Comparison of ENCODE assay signal across 18 cellular contexts in genomic region chr1:11564237-11564636, GRCh38.
DNase-seq lines count a peak whose midpoint lies in the region; ATAC-seq and TF ChIP-seq lines count a peak whose summit lies in the region.
"Had no signal": no experiment of that assay in that cellular context is flagged by ENCODE, and none has a peak within 500 bp of the region (broad histone marks: within the 10 kb centered on the region; RNA-seq: fewer than 3 reads in every experiment).

No MANE protein-coding gene starts in this region.

- H3K27me3 ChIP-seq in DOHH2 (ENCODE audit: control insufficient read depth, low read length) (no peaks in the 10 kb centered on the region), HUES6 (ENCODE audit: control insufficient read depth, insufficient read depth, low read length) (no peaks in the 10 kb centered on the region), SU-DHL-6 (ENCODE audit: low read length) (no peaks in the 10 kb centered on the region)

- H3K9ac ChIP-seq in HUES6 (ENCODE audit: low read length) (peak overlapping the region; percentile 20), SU-DHL-6 (ENCODE audit: low read length) (peak overlapping the region; percentile 11; the same call in 1 of the 2 replicates)

- WGBS in mesodermal cell (ENCODE audit: insufficient coverage in 2 of 2), 2 experiments, result 76 to 79% methylated on average over 5 of the region's 5 CpGs

- no peak for DNase-seq in stimulated activated naive CD4-positive, alpha-beta T cell (lab: John Stamatoyannopoulos, UW)
- DNase-seq in NK-92 treated with Interleukin-12 subunit alpha and Interleukin-12 subunit beta, amount 100 ng/mL, for 24 hours (lab: John Stamatoyannopoulos, UW), result no peak
- DNase-seq: activated effector memory CD4-positive, alpha-beta T cell treated with anti-CD3 and anti-CD28 coated beads, Interleukin-2, amount 50 U/mL, for 16 hours; activated naive CD8-positive, alpha-beta T cell treated with anti-CD3 and anti-CD28 coated beads, Interleukin-2, amount 50 U/mL, for 24 hours; CD8-positive, alpha-beta T cell; heart left ventricle; NCI-H446; occipital lobe; PC-9; stimulated activated CD4-positive, alpha-beta T cell treated with anti-CD3 and anti-CD28 coated beads, Interleukin-2, amount 100 ng/mL, for 24 hours had no signal

- H3K27ac ChIP-seq in DOHH2 (ENCODE audit: low read depth, low read length) (peak overlapping the region; percentile 97), HUES6 (ENCODE audit: low read depth, low read length) (no peak overlapping the region; the same call in 1 of the 2 replicates), SU-DHL-6 (ENCODE audit: low read depth, low read length) (peak overlapping the region; percentile 90), mesodermal cell (ENCODE audit: low read depth, low read length, severe bottlenecking) (peak overlapping the region; percentile 43)
- H3K27ac ChIP-seq: heart left ventricle, PC-9 had no signal

- no peaks in the 10 kb centered on the region for H3K9me3 ChIP-seq in DOHH2 (ENCODE audit: control insufficient read depth, insufficient read depth, low read length)
- H3K9me3 ChIP-seq in HUES6 (ENCODE audit: control insufficient read depth, insufficient read depth, low read depth, low read length), result no peaks in the 10 kb centered on the region
- no peaks in the 10 kb centered on the region for H3K9me3 ChIP-seq in SU-DHL-6 (ENCODE audit: insufficient read depth, low read length)
- no peaks in the 10 kb centered on the region for H3K9me3 ChIP-seq in mesodermal cell (ENCODE audit: control insufficient read depth, low read length)
- H3K9me3 ChIP-seq: heart left ventricle had no signal

- H3K4me1 ChIP-seq in DOHH2 (ENCODE audit: control insufficient read depth, low read length) (peaks cover 82% of the 10 kb centered on the region), HUES6 (ENCODE audit: control insufficient read depth, insufficient read depth, low read length) (peaks cover 34% of the 10 kb centered on the region), mesodermal cell (ENCODE audit: control insufficient read depth, insufficient read depth, low read length, poor library complexity, severe bottlenecking) (no peaks in the 10 kb centered on the region)
- H3K4me1 ChIP-seq: heart left ventricle had no signal

- H3K4me3 ChIP-seq in DOHH2 (ENCODE audit: low read length) (peak overlapping the region; percentile 70), HUES6 (ENCODE audit: low read depth, low read length) (no peak overlapping the region), SU-DHL-6 (ENCODE audit: insufficient read depth, low read length, poor library complexity, severe bottlenecking) (no peak overlapping the region), mesodermal cell (ENCODE audit: extremely low read depth, insufficient read depth, low read length, poor library complexity, severe bottlenecking) (no peak overlapping the region)
- H3K4me3 ChIP-seq: heart left ventricle, PC-9, smooth muscle cell had no signal

- H3F3A ChIP-seq in DOHH2 (ENCODE audit: control insufficient read depth, insufficient read depth), result peaks cover 36% of the 10 kb centered on the region
- 0 out of 2 replicates have a peak, but pooled peaks cover 6% of the 10 kb centered on the region for H3F3A ChIP-seq in SU-DHL-6 (ENCODE audit: insufficient read depth)

- H3K36me3 ChIP-seq in DOHH2 (ENCODE audit: control insufficient read depth, low read length), result no peaks in the 10 kb centered on the region
- no peaks in the 10 kb centered on the region for H3K36me3 ChIP-seq in HUES6 (ENCODE audit: control insufficient read depth, insufficient read depth, low read length)
- no peaks in the 10 kb centered on the region for H3K36me3 ChIP-seq in SU-DHL-6 (ENCODE audit: low read length)
- H3K36me3 ChIP-seq in mesodermal cell (ENCODE audit: control insufficient read depth, insufficient read depth, low read length), result no peaks in the 10 kb centered on the region
- H3K36me3 ChIP-seq: heart left ventricle had no signal

- no peaks in the 10 kb centered on the region for H4K20me1 ChIP-seq in DOHH2 (ENCODE audit: control insufficient read depth, insufficient read depth, low read depth, low read length)
- no peaks in the 10 kb centered on the region for H4K20me1 ChIP-seq in SU-DHL-6 (ENCODE audit: low read depth, low read length)

- H3K9me2 ChIP-seq in DOHH2 (replicated peaks; ENCODE audit: control insufficient read depth, low read length), result no peaks in the 10 kb centered on the region
- H3K9me2 ChIP-seq in SU-DHL-6 (replicated peaks; ENCODE audit: insufficient read depth, low read length), result no peaks in the 10 kb centered on the region

- TF ChIP-seq CTCF in DOHH2 (IDR thresholded peaks at IDR 0.05; ENCODE audit: low read depth, low read length, poor library complexity, severe bottlenecking), result no peak
- no peak for TF ChIP-seq CTCF in SU-DHL-6 (IDR thresholded peaks at IDR 0.05; ENCODE audit: insufficient read depth, low read length, poor library complexity, severe bottlenecking)

- H3K4me2 ChIP-seq in DOHH2 (ENCODE audit: low read length) (peak overlapping the region; percentile 80), SU-DHL-6 (ENCODE audit: low read depth, low read length, poor library complexity, severe bottlenecking) (peak overlapping the region; percentile 38)
- H3K4me2 ChIP-seq: PC-9 had no signal

- H3K79me2 ChIP-seq in DOHH2 (ENCODE audit: control insufficient read depth, low read length) (no peaks in the 10 kb centered on the region), SU-DHL-6 (ENCODE audit: insufficient read depth, low read length) (no peaks in the 10 kb centered on the region)

- ATAC-seq in GM18868 (IDR thresholded peaks at IDR 0.05; ENCODE audit: unreplicated experiment), result no peak
- ATAC-seq: activated naive CD8-positive, alpha-beta T cell treated with anti-CD3 and anti-CD28 coated beads, Interleukin-2, amount 50 U/mL, for 24 hours; CD8-positive, alpha-beta T cell; stimulated activated effector memory CD8-positive, alpha-beta T cell treated with anti-CD3 and anti-CD28 coated beads, Interleukin-12 subunit alpha, Interleukin-12 subunit beta, amount 100 ng/mL, for 72 hours; T-cell had no signal

- no peak overlapping the region for H2AFZ ChIP-seq in SU-DHL-6 (ENCODE audit: low read depth, low read length, severe bottlenecking)
- H2AFZ ChIP-seq: PC-9 had no signal
